In the genomic region with DNA sequence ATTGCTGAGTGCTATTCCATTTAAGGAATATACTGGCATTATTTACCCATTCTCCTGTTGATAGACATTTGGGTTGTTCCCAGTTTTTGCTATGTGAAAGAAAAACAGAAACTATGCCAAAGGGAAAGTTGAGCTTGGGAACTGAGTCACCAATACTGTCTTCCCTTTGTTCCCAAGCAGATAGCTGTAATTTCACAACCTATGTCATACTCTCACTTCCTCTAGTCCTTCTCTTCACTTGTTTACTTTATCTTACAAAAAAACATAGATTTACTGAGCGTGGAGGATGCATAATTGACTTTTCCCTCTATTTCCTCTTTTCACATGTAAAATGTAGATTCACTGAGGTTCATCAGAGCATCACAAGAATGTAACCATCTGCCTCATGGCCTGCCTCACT, we compare ENCODE assay signal across 15 cellular contexts. TPM values are rescaled to one million over a fixed set of nuclear protein-coding genes. Genes with fewer than 3 reads are reported as not detected.
DNase-seq lines count a peak whose midpoint lies in the region; ATAC-seq and TF ChIP-seq lines count a peak whose summit lies in the region.
"Had no signal": no experiment of that assay in that cellular context is flagged by ENCODE, and none has a peak within 500 bp of the region (broad histone marks: within the 10 kb centered on the region; RNA-seq: fewer than 3 reads in every experiment).

No MANE protein-coding gene starts in this region.

- H3K27ac ChIP-seq in foreskin keratinocyte: peak overlapping the region; percentile 78
- H3K27ac ChIP-seq in adrenal gland: peak overlapping the region in 1 of 5 donors; percentile 59
- H3K27ac ChIP-seq: SK-N-MC had no signal

- WGBS in adrenal gland, 4 donors: 52 to 62% (median 56%) methylated on average over 1 of the region's 1 CpG

- no peaks in the 10 kb centered on the region for H3K9me3 ChIP-seq in adrenal gland (replicated peaks in 1 of 3)
- H3K9me3 ChIP-seq: Caco-2, stomach had no signal

- DNase-seq in LHCN-M2 (ENCODE audit: low read depth) (peak; percentile 17), SKM-1 treated with dmso at 0.1 percent for 144 hours (lab: John Stamatoyannopoulos, UW; ENCODE audit: unreplicated experiment) (peak; percentile 54), foreskin keratinocyte (peak; percentile 54 to 75), superior temporal gyrus (ENCODE audit: extremely low spot score) (peak; percentile 21), NCI-H1694 (lab: John Stamatoyannopoulos, UW) (no peak), adrenal gland (no peak)
- DNase-seq: activated T-cell treated with anti-CD3 and anti-CD28 coated beads, Interleukin-2, amount 50 U/mL, for 4 hours; Caco-2; erythroblast; NCI-H2227 treated with DMSO at 0.1 percent for 48 hours; stimulated activated CD4-positive, alpha-beta T cell treated with anti-CD3 and anti-CD28 coated beads, Interleukin-2, amount 100 ng/mL, for 48 hours; stomach had no signal

- H3K27me3 ChIP-seq in foreskin keratinocyte (peaks cover 35% of the 10 kb centered on the region), adrenal gland (no peaks in the 10 kb centered on the region)
- H3K27me3 ChIP-seq: stomach had no signal

- no peak for TF ChIP-seq POLR2A in adrenal gland (IDR thresholded peaks at IDR 0.05)

- H3K4me1 ChIP-seq in foreskin keratinocyte (no peaks in the 10 kb centered on the region), adrenal gland (replicated peaks in 1 of 2) (peaks cover 2 to 12% of the 10 kb centered on the region in 2 donors)
- H3K4me1 ChIP-seq: Caco-2, stomach had no signal

- intact Hi-C loops in adrenal gland (cut with DNase I): no loop called here

- TF ChIP-seq CTCF in foreskin keratinocyte (conservative IDR thresholded peaks at IDR 0.05) (no peak), adrenal gland (IDR thresholded peaks at IDR 0.05) (no peak)

- peak; percentile 57 for ATAC-seq in foreskin keratinocyte
- ATAC-seq in HG02678 (IDR thresholded peaks at IDR 0.05; ENCODE audit: unreplicated experiment): no peak
- ATAC-seq: activated CD4-positive, CD25-positive, alpha-beta regulatory T cell treated with anti-CD3 and anti-CD28 coated beads, Interleukin-2, amount 50 U/mL, for 24 hours; activated T-cell treated with anti-CD3 and anti-CD28 coated beads, Interleukin-2, amount 50 U/mL, for 4 hours had no signal

- no peaks in the 10 kb centered on the region for H3K36me3 ChIP-seq in adrenal gland (replicated peaks in 1 of 2)
- H3K36me3 ChIP-seq: stomach had no signal

- no peak overlapping the region for H3K4me3 ChIP-seq in adrenal gland
- H3K4me3 ChIP-seq: SK-N-MC, stomach had no signal

RNA-seq across cellular contexts. Expression of a gene that starts 32.4 kb away (rescaled TPM):
- 0.06 and 0.29 TPM in 2 replicates for total RNA-seq in LHCN-M2 (2014; rRNA removed)
- 0.34 TPM for polyA plus RNA-seq in LHCN-M2 (2012)
- 0.14 and 0.20 TPM in 2 replicates for total RNA-seq in foreskin keratinocyte
- polyA plus RNA-seq in foreskin keratinocyte: 0.01 and 0.09 TPM in 2 replicates
- total RNA-seq in adrenal gland: 10 to 100 TPM in 5 of 8 donors, 1 to 10 TPM in 3; 2.9 to 27.9 (median 14.2) TPM
- polyA plus RNA-seq in adrenal gland: 10 to 100 TPM in 1 of 3 donors, 1 to 10 TPM in 2; 1.5 to 10.5 (median 4.1) TPM

Comparison
In these comparisons a context has a peak if more than half of its experiments do, and no peak if none do; other contexts are left out.
1. DNase-seq: peak in LHCN-M2 (single experiment), SKM-1 treated with dmso at 0.1 percent for 144 hours (single experiment), foreskin keratinocyte (2 of 2) and superior temporal gyrus (single experiment); none in NCI-H1694 (single experiment) and adrenal gland (0 of 7).